11 cellular contexts compared by ENCODE assay signal in genomic region chr3:46380471-46381215, GRCh38. TPM values are rescaled to one million over a fixed set of nuclear protein-coding genes. Genes with fewer than 3 reads are reported as not detected.
DNase-seq lines count a peak whose midpoint lies in the region; ATAC-seq and TF ChIP-seq lines count a peak whose summit lies in the region.
"Had no signal": no experiment of that assay in that cellular context is flagged by ENCODE, and none has a peak within 500 bp of the region (broad histone marks: within the 10 kb centered on the region; RNA-seq: fewer than 3 reads in every experiment).

No MANE protein-coding gene starts in this region.

- peaks cover 27% of the 10 kb centered on the region for H3K36me3 Mint-ChIP-seq in dendritic cell treated with granulocyte-macrophage colony-stimulating factor and Interleukin-4, amounts not matched to agents 40 ng/mL and 50 ng/mL, for 4 days (ENCODE audit: low read depth)

- no peak for TF ChIP-seq CTCF in DND-41 (IDR thresholded peaks at IDR 0.05; ENCODE audit: borderline replicate concordance, extremely low read depth, low read length, poor library complexity, severe bottlenecking)
- TF ChIP-seq CTCF in Loucy (conservative IDR thresholded peaks at IDR 0.05; ENCODE audit: low read length): no peak
- no peak for TF ChIP-seq CTCF in prostate gland (IDR thresholded peaks at IDR 0.05)

- H3K4me1 ChIP-seq in DND-41 (ENCODE audit: insufficient read depth, low read length) (peaks cover 77% of the 10 kb centered on the region), Loucy (ENCODE audit: insufficient read depth, low read length, poor library complexity, severe bottlenecking) (peaks cover 61% of the 10 kb centered on the region), prostate gland (replicated peaks) (peaks cover 7% of the 10 kb centered on the region)

- H2AFZ ChIP-seq in DND-41 (ENCODE audit: low read depth, low read length) (peak overlapping the region; percentile 72), Loucy (ENCODE audit: low read length) (peak overlapping the region; percentile 63)
- H2AFZ ChIP-seq: GM23248 had no signal

- H3K36me3 ChIP-seq in DND-41 (ENCODE audit: insufficient read depth, low read length) (no peaks in the 10 kb centered on the region), Loucy (ENCODE audit: insufficient read depth, low read length) (no peaks in the 10 kb centered on the region), prostate gland (no peaks in the 10 kb centered on the region)

- DNase-seq in DND-41: peak; percentile 41
- DNase-seq in prostate gland (ENCODE audit: low spot score): peak; percentile 59
- DNase-seq in NCI-H526 (lab: John Stamatoyannopoulos, UW): no peak
- no peak for DNase-seq in occipital lobe (lab: John Stamatoyannopoulos, UW)
- DNase-seq in stimulated activated CD4-positive, alpha-beta T cell treated with anti-CD3 and anti-CD28 coated beads, Interleukin-15, amount 100 ng/mL, for 24 hours: no peak
- DNase-seq: activated CD4-positive, CD25-positive, alpha-beta regulatory T cell; DMS79 treated with DMSO at 0.1 percent for 48 hours; GM23248; NCI-H1436 treated with DMSO at 0.1 percent for 48 hours had no signal

- H3K4me3 Mint-ChIP-seq in dendritic cell treated with granulocyte-macrophage colony-stimulating factor and Interleukin-4, amounts not matched to agents 40 ng/mL and 50 ng/mL, for 4 days: peak overlapping the region; percentile 9

- intact Hi-C loops in dendritic cell treated with granulocyte-macrophage colony-stimulating factor and Interleukin-4, amounts not matched to agents 40 ng/mL and 50 ng/mL, for 4 days (cut with micrococcal nuclease): loop anchor here (10.0 kb wide), 1 partner anchor 64 kb away; no protein-coding TSS in a partner anchor
- intact Hi-C loops in prostate gland (cut with DNase I): no loop called here

- H3K79me2 ChIP-seq in DND-41 (ENCODE audit: insufficient read depth, low read length) (no peaks in the 10 kb centered on the region), Loucy (ENCODE audit: insufficient read depth, low read length) (no peaks in the 10 kb centered on the region)

- H3K4me3 ChIP-seq in DND-41 (ENCODE audit: low read depth in 1 of 2, low read length in 2 of 2) (peak overlapping the region in 1 of 2 experiments; percentile 14; a peak in 1 of 4 replicates), Loucy (ENCODE audit: low read length, poor library complexity, severe bottlenecking) (no peak overlapping the region), prostate gland (no peak overlapping the region)
- H3K4me3 ChIP-seq: GM23248 had no signal

- H3K4me1 Mint-ChIP-seq in dendritic cell treated with granulocyte-macrophage colony-stimulating factor and Interleukin-4, amounts not matched to agents 40 ng/mL and 50 ng/mL, for 4 days (ENCODE audit: low read depth): peaks cover 63% of the 10 kb centered on the region

- H3K27me3 Mint-ChIP-seq in dendritic cell treated with granulocyte-macrophage colony-stimulating factor and Interleukin-4, amounts not matched to agents 40 ng/mL and 50 ng/mL, for 4 days: no peaks in the 10 kb centered on the region

- H3K9me2 ChIP-seq in Loucy (replicated peaks; ENCODE audit: low read depth, low read length): no peaks in the 10 kb centered on the region

- WGBS in prostate gland: 42% methylated on average over 8 of the region's 8 CpGs

- H3K4me2 ChIP-seq in DND-41 (ENCODE audit: insufficient read depth, low read length) (peak overlapping the region; percentile 30), Loucy (ENCODE audit: low read depth, low read length, poor library complexity, severe bottlenecking) (peak overlapping the region; percentile 2)

- H4K20me1 ChIP-seq in DND-41 (ENCODE audit: insufficient read depth, low read length): no peaks in the 10 kb centered on the region
- no peaks in the 10 kb centered on the region for H4K20me1 ChIP-seq in Loucy (ENCODE audit: insufficient read depth, low read length, poor library complexity, severe bottlenecking)

- H3K9me3 Mint-ChIP-seq in dendritic cell treated with granulocyte-macrophage colony-stimulating factor and Interleukin-4, amounts not matched to agents 40 ng/mL and 50 ng/mL, for 4 days: no peaks in the 10 kb centered on the region

- H3K27ac ChIP-seq in DND-41 (ENCODE audit: low read length) (peak overlapping the region; percentile 83), prostate gland (peak overlapping the region; percentile 23 to 57)
- H3K27ac ChIP-seq: GM23248 had no signal

- H3K27me3 ChIP-seq in DND-41 (ENCODE audit: insufficient read depth, low read length, poor library complexity) (no peaks in the 10 kb centered on the region), Loucy (ENCODE audit: insufficient read depth, low read length, poor library complexity, severe bottlenecking) (no peaks in the 10 kb centered on the region), prostate gland (replicated peaks; ENCODE audit: insufficient read depth) (no peaks in the 10 kb centered on the region)

- no peaks in the 10 kb centered on the region for H3F3A ChIP-seq in Loucy (ENCODE audit: low read depth)

- H3K9ac ChIP-seq in DND-41 (ENCODE audit: low read depth, low read length) (peak overlapping the region; percentile 43), Loucy (ENCODE audit: low read depth, low read length, poor library complexity, severe bottlenecking) (no peak overlapping the region)
- H3K9ac ChIP-seq: GM23248 had no signal

- TF ChIP-seq POLR2A in prostate gland (IDR thresholded peaks at IDR 0.05): no peak

- ATAC-seq in DND-41 (ENCODE audit: insufficient read depth, low read depth): peak; percentile 23

- peak overlapping the region; percentile 64 for H3K27ac Mint-ChIP-seq in dendritic cell treated with granulocyte-macrophage colony-stimulating factor and Interleukin-4, amounts not matched to agents 40 ng/mL and 50 ng/mL, for 4 days

- H3K9me3 ChIP-seq in DND-41 (ENCODE audit: insufficient read depth, low read length, severe bottlenecking) (no peaks in the 10 kb centered on the region), Loucy (ENCODE audit: insufficient read depth, low read depth, low read length) (no peaks in the 10 kb centered on the region), prostate gland (no peaks in the 10 kb centered on the region)

RNA-seq across cellular contexts. Expression of gene CCR5, which starts 9.9 kb away (rescaled TPM):
- under 1 TPM; 0.55 to 0.68 TPM for total RNA-seq in prostate gland
- total RNA-seq in occipital lobe: 0.16 TPM
- total RNA-seq: GM23248 had no signal

RNA-seq across cellular contexts. Expression of gene CCRL2, which starts 26.4 kb away (rescaled TPM):
- total RNA-seq in prostate gland (under 1 TPM; 0.09 to 0.45 TPM), occipital lobe (1.1 TPM)
- total RNA-seq: GM23248 had no signal

RNA-seq across cellular contexts. Expression of gene CCR2, which starts 26.7 kb away (rescaled TPM):
- total RNA-seq in prostate gland (1 to 10 TPM; 1.0 to 6.5 TPM), occipital lobe (0.31 TPM)
- total RNA-seq: GM23248 had no signal

Comparison
In these comparisons a context has a peak if more than half of its experiments do, and no peak if none do; other contexts are left out.
1. DNase-seq: peak in DND-41 (single experiment) and prostate gland (single experiment); none in NCI-H526 (0 of 2), occipital lobe (single experiment) and stimulated activated CD4-positive, alpha-beta T cell treated with anti-CD3 and anti-CD28 coated beads, Interleukin-15, amount 100 ng/mL, for 24 hours (single experiment).